21 cellular contexts compared by ENCODE assay signal in the genomic region with DNA sequence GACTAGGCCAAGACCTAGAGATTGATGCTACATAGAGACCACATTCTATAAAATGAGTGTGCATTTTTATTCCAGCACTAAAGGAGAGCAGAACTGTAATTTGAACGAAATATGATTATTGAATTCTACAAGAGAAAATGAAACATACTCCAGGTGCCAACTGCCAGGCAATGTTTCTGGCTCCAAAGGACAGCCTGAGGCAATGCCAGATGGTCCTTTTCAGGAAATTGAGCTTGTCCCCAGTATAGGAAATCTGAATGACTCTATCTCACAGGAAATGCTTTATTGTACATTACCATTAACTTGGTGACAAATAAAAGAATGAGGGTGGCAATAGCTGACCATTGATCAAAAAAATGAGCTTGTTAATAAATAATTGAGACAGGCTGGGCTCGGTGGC. TPM values are rescaled to one million over a fixed set of nuclear protein-coding genes. Genes with fewer than 3 reads are reported as not detected.
DNase-seq lines count a peak whose midpoint lies in the region; ATAC-seq and TF ChIP-seq lines count a peak whose summit lies in the region.
"Had no signal": no experiment of that assay in that cellular context is flagged by ENCODE, and none has a peak within 500 bp of the region (broad histone marks: within the 10 kb centered on the region; RNA-seq: fewer than 3 reads in every experiment).

No MANE protein-coding gene starts in this region.

- H3K36me3 Mint-ChIP-seq in T-cell, result no peaks in the 10 kb centered on the region
- no peaks in the 10 kb centered on the region for H3K36me3 Mint-ChIP-seq in activated T-helper 1 cell treated with anti-CD3 and anti-CD28 coated beads, Interleukin-12 subunit alpha, Interleukin-12 subunit beta, Interleukin-2, Interleukin-4 antibody, amounts not matched to agents 30 ng/mL and 10 ng/mL and 1 ng/mL, durations not matched to agents 14 hours and 24 hours and 36 hours (ENCODE audit: low read depth)

- CTCF ChIA-PET in T-cell (lab: Charles Lee), result interaction anchor here in 1 of 2 donors (0.6 to 1.0 kb wide), 2 partner anchors 92 to 177 kb away, joined by 3 to 5 read pairs; no protein-coding TSS in a partner anchor

- no peak overlapping the region for H3K4me3 Mint-ChIP-seq in T-cell
- no peak overlapping the region for H3K4me3 Mint-ChIP-seq in activated T-helper 1 cell treated with anti-CD3 and anti-CD28 coated beads, Interleukin-12 subunit alpha, Interleukin-12 subunit beta, Interleukin-2, Interleukin-4 antibody, amounts not matched to agents 30 ng/mL and 10 ng/mL and 1 ng/mL, durations not matched to agents 14 hours and 24 hours and 36 hours
- H3K4me3 Mint-ChIP-seq: CD4-positive, alpha-beta T cell; H9; HFFc6 had no signal

- no peaks in the 10 kb centered on the region for H3K9me3 ChIP-seq in BE2C
- H3K9me3 ChIP-seq: BLaER1 treated with 17β-estradiol and CSF1 and Interleukin-3, amounts not matched to agents 10 nM and 100 nM; Caco-2 had no signal

- no peaks in the 10 kb centered on the region for H3K36me3 ChIP-seq in BE2C
- H3K36me3 ChIP-seq: BLaER1 treated with 17β-estradiol and CSF1 and Interleukin-3, amounts not matched to agents 10 nM and 100 nM had no signal

- H3K4me1 Mint-ChIP-seq in T-cell, result peaks cover 14 to 23% (median 15%) of the 10 kb centered on the region in 3 donors
- H3K4me1 Mint-ChIP-seq in activated T-helper 1 cell treated with anti-CD3 and anti-CD28 coated beads, Interleukin-12 subunit alpha, Interleukin-12 subunit beta, Interleukin-2, Interleukin-4 antibody, amounts not matched to agents 30 ng/mL and 10 ng/mL and 1 ng/mL, durations not matched to agents 14 hours and 24 hours and 36 hours (ENCODE audit: low read depth), result peaks cover 6% of the 10 kb centered on the region

- H3K27ac Mint-ChIP-seq in T-cell, result no peak overlapping the region
- H3K27ac Mint-ChIP-seq in activated T-helper 1 cell treated with anti-CD3 and anti-CD28 coated beads, Interleukin-12 subunit alpha, Interleukin-12 subunit beta, Interleukin-2, Interleukin-4 antibody, amounts not matched to agents 30 ng/mL and 10 ng/mL and 1 ng/mL, durations not matched to agents 14 hours and 24 hours and 36 hours, result no peak overlapping the region
- H3K27ac Mint-ChIP-seq: CD4-positive, alpha-beta T cell; H9; HFFc6 had no signal

- H3K9me3 Mint-ChIP-seq in T-cell, result no peaks in the 10 kb centered on the region
- H3K9me3 Mint-ChIP-seq in activated T-helper 1 cell treated with anti-CD3 and anti-CD28 coated beads, Interleukin-12 subunit alpha, Interleukin-12 subunit beta, Interleukin-2, Interleukin-4 antibody, amounts not matched to agents 30 ng/mL and 10 ng/mL and 1 ng/mL, durations not matched to agents 14 hours and 24 hours and 36 hours, result no peaks in the 10 kb centered on the region
- H3K9me3 Mint-ChIP-seq: CD4-positive, alpha-beta T cell; H9; HFFc6 had no signal

- DNase-seq in DMS 273 (lab: John Stamatoyannopoulos, UW; ENCODE audit: unreplicated experiment) (peak; percentile 7), DMS 273 treated with DMSO at 0.1 percent for 48 hours (lab: John Stamatoyannopoulos, UW) (no peak), BE2C (peak; percentile 48), NCI-H1694 (lab: John Stamatoyannopoulos, UW) (peak; percentile 66), T-cell (no peak), cerebellar nuclear complex (lab: John Stamatoyannopoulos, UW) (no peak)
- no peak for DNase-seq in activated T-helper 1 cell treated with anti-CD3 and anti-CD28 coated beads, Interleukin-12 subunit alpha, Interleukin-12 subunit beta, Interleukin-2, Interleukin-4 antibody, amounts not matched to agents 30 ng/mL and 10 ng/mL and 1 ng/mL, durations not matched to agents 14 hours and 24 hours and 36 hours (ENCODE audit: low spot score)
- DNase-seq: Caco-2; CD4-positive, alpha-beta T cell; GM23248; H9; HFFc6; Kasumi-1; NCI-H1105 treated with DMSO at 0.1 percent for 48 hours; NCI-H2029; NCI-H2227 treated with DMSO at 0.1 percent for 48 hours; NCI-H510A; PC-3 had no signal

- H3K4me1 ChIP-seq in BE2C, result no peaks in the 10 kb centered on the region; the same call in 1 of the 2 replicates
- H3K4me1 ChIP-seq: Caco-2 had no signal

- H3K27me3 Mint-ChIP-seq in T-cell, result no peaks in the 10 kb centered on the region
- H3K27me3 Mint-ChIP-seq in activated T-helper 1 cell treated with anti-CD3 and anti-CD28 coated beads, Interleukin-12 subunit alpha, Interleukin-12 subunit beta, Interleukin-2, Interleukin-4 antibody, amounts not matched to agents 30 ng/mL and 10 ng/mL and 1 ng/mL, durations not matched to agents 14 hours and 24 hours and 36 hours (ENCODE audit: insufficient read depth), result no peaks in the 10 kb centered on the region
- H3K27me3 Mint-ChIP-seq: CD4-positive, alpha-beta T cell had no signal

- ATAC-seq in SK-N-SH treated with all-trans-retinoic acid at 6 μM for 48 hours (no peak), T-cell (replicated peaks in 1 of 4) (no peak)
- ATAC-seq: K562, PC-3 had no signal

- POLR2A ChIA-PET in T-cell (lab: Charles Lee), result interaction anchor here in 1 of 2 donors (0.5 to 0.6 kb wide), 2 partner anchors 24 to 559 kb away, joined by 3 to 4 read pairs; no protein-coding TSS in a partner anchor

- H3K27me3 ChIP-seq in BE2C, result no peaks in the 10 kb centered on the region
- H3K27me3 ChIP-seq: BLaER1 treated with 17β-estradiol and CSF1 and Interleukin-3, amounts not matched to agents 10 nM and 100 nM had no signal

- H3K4me3 ChIP-seq in BE2C (ENCODE audit: low read depth, low read length), result no peak overlapping the region
- H3K4me3 ChIP-seq: BLaER1 treated with 17β-estradiol and CSF1 and Interleukin-3, amounts not matched to agents 10 nM and 100 nM; GM23248; K562 had no signal

- intact Hi-C loops in activated T-helper 1 cell treated with anti-CD3 and anti-CD28 coated beads, Interleukin-12 subunit alpha, Interleukin-12 subunit beta, Interleukin-2, Interleukin-4 antibody, amounts not matched to agents 30 ng/mL and 10 ng/mL and 1 ng/mL, durations not matched to agents 14 hours and 24 hours and 36 hours (cut with micrococcal nuclease), result no loop called here

- TF ChIP-seq CTCF in BE2C (IDR thresholded peaks at IDR 0.05; ENCODE audit: low read depth, low read length), result no peak

TF ChIP-seq in SK-N-SH treated with all-trans-retinoic acid at 6 μM for 48 hours, 23 proteins besides CTCF, POLR2A, EP300 and RAD21:
- TF ChIP-seq TCF4 (CRISPR knock-in tag; IDR thresholded peaks at IDR 0.05; ENCODE audit: borderline replicate concordance) (peak; percentile 67; the same call in 1 of the 2 replicates), ZFP3 (CRISPR knock-in tag; IDR thresholded peaks at IDR 0.05) (no peak)

RNA-seq across cellular contexts. Expression of a gene that starts 28.7 kb away (rescaled TPM):
- polyA plus RNA-seq in BE2C (2012; ENCODE audit: insufficient read depth, insufficient read length, low read depth), result 2.0 TPM
- total RNA-seq in T-cell, result 10 to 100 TPM; 25.2 to 53.0 (median 27.0) TPM
- total RNA-seq in activated T-helper 1 cell treated with anti-CD3 and anti-CD28 coated beads, Interleukin-12 subunit alpha, Interleukin-12 subunit beta, Interleukin-2, Interleukin-4 antibody, amounts not matched to agents 30 ng/mL and 10 ng/mL and 1 ng/mL, durations not matched to agents 14 hours and 24 hours and 36 hours, result 22.6 and 26.7 TPM in 2 replicates
- total RNA-seq: GM23248 had no signal

Comparison
In these comparisons a context has a peak if more than half of its experiments do, and no peak if none do; other contexts are left out.
1. DNase-seq: peak in DMS 273 (single experiment), BE2C (single experiment) and NCI-H1694 (single experiment); none in DMS 273 treated with DMSO at 0.1 percent for 48 hours (single experiment), T-cell (0 of 34), cerebellar nuclear complex (0 of 2) and activated T-helper 1 cell treated with anti-CD3 and anti-CD28 coated beads, Interleukin-12 subunit alpha, Interleukin-12 subunit beta, Interleukin-2, Interleukin-4 antibody, amounts not matched to agents 30 ng/mL and 10 ng/mL and 1 ng/mL, durations not matched to agents 14 hours and 24 hours and 36 hours (single experiment).